14 cellular contexts compared by ENCODE assay signal in genomic region chr14:81454572-81455218, GRCh38. TPM values are rescaled to one million over a fixed set of nuclear protein-coding genes. Genes with fewer than 3 reads are reported as not detected.
A peak's percentile ranks its signal among the peaks of the same experiment; 100 is the strongest.
DNase-seq lines count a peak whose midpoint lies in the region; ATAC-seq, FAIRE-seq and TF ChIP-seq lines count a peak whose summit lies in the region.
"Had no signal": no experiment of that assay in that cellular context is flagged by ENCODE, and none has a peak within 500 bp of the region (broad histone marks: within the 10 kb centered on the region; RNA-seq: fewer than 3 reads in every experiment).

No MANE protein-coding gene starts in this region.

- H3K4me3 ChIP-seq in GM12878: no peak overlapping the region
- H3K4me3 ChIP-seq: cardiac muscle cell, prostate gland had no signal

- in situ Hi-C loops in GM12878 (cut with MboI): loop anchor here (5.0 kb wide), 1 partner anchor 182 kb away; no protein-coding TSS in a partner anchor

- no peak for TF ChIP-seq EP300 in GM12878 (IDR thresholded peaks at IDR 0.05; ENCODE audit: borderline replicate concordance in 1 of 2, control insufficient read depth in 1 of 2, low read depth in 2 of 2, low read length in 2 of 2)

- H2AFZ ChIP-seq in GM12878 (ENCODE audit: control insufficient read depth, low read depth, low read length): no peak overlapping the region

- CTCF ChIA-PET in GM12878 (lab: Yijun Ruan, JAX): interaction anchor here (0.7 to 10.2 kb wide), 11 partner anchors 10 to 520 kb away, joined by 3 to 195 read pairs (median 3); no protein-coding TSS in a partner anchor

- H4K20me1 ChIP-seq in GM12878 (ENCODE audit: control insufficient read depth, insufficient read depth): no peaks in the 10 kb centered on the region

- H3K4me2 ChIP-seq in GM12878 (ENCODE audit: control insufficient read depth, insufficient read depth): no peak overlapping the region

- H3K27me3 ChIP-seq in GM12878 (replicated peaks in 1 of 2; ENCODE audit: control insufficient read depth in 2 of 2, insufficient read depth in 2 of 2, low read length in 1 of 2): no peaks in the 10 kb centered on the region; a peak in 3 of 4 replicates
- H3K27me3 ChIP-seq: cardiac muscle cell had no signal

- peaks cover 3% of the 10 kb centered on the region; the same call in 1 of the 2 replicates for H3K4me1 ChIP-seq in GM12878 (ENCODE audit: control insufficient read depth, insufficient read depth, low read length)
- H3K4me1 ChIP-seq: prostate gland had no signal

- H3K79me2 ChIP-seq in GM12878 (ENCODE audit: control insufficient read depth, insufficient read depth, low read length): no peaks in the 10 kb centered on the region

- no peak for TF ChIP-seq RAD21 in GM12878 (IDR thresholded peaks at IDR 0.05; ENCODE audit: insufficient read depth, low read depth, low read length)

- no peaks in the 10 kb centered on the region for H3K9me3 ChIP-seq in GM12878 (replicated peaks; ENCODE audit: control insufficient read depth, insufficient read depth, low read length)
- H3K9me3 ChIP-seq: prostate gland had no signal

- no TSS peak for BruUV-seq in GM12878 (replicated peaks; lab: Mats Ljungman, UMichigan)

- WGBS in GM12878 (ENCODE audit: insufficient coverage, insufficient replicate concordance, low lambda C conversion rate, missing lambda C conversion rate): 40% methylated on average over 5 of the region's 5 CpGs

- H3K9ac ChIP-seq in GM12878 (ENCODE audit: control insufficient read depth, insufficient read depth, low read length): no peak overlapping the region

- intact Hi-C loops in GM12878 (cut with micrococcal nuclease; ENCODE audit: unreplicated experiment): no loop called here

- POLR2A ChIA-PET in GM12878 (lab: Charles Lee): no interaction called here

- no peak for FAIRE-seq in GM12878 (lab: Jason Lieb, UNC)
- FAIRE-seq: H54 had no signal

- no peaks in the 10 kb centered on the region for H3K36me3 ChIP-seq in GM12878 (ENCODE audit: control insufficient read depth in 2 of 2, insufficient read depth in 2 of 2, low read length in 1 of 2)
- H3K36me3 ChIP-seq: cardiac muscle cell, prostate gland had no signal

- ATAC-seq in GM18873 (IDR thresholded peaks at IDR 0.05; ENCODE audit: low FRiP score, unreplicated experiment) (peak; percentile 86), GM21515 (IDR thresholded peaks at IDR 0.05; ENCODE audit: unreplicated experiment) (peak; percentile 88), HG03045 (IDR thresholded peaks at IDR 0.05; ENCODE audit: unreplicated experiment) (peak; percentile 56), GM12878 (peak; percentile 76)

- RAD21 ChIA-PET in GM12878 (lab: Charles Lee; ENCODE audit: unreplicated experiment): interaction anchor here (1.5 to 8.5 kb wide), 3 partner anchors 9 to 275 kb away, joined by 3 to 79 read pairs (median 21); no protein-coding TSS in a partner anchor

- DNase-seq in GM12878 (ENCODE audit: low read depth, low spot score) (no peak), DMS153 treated with DMSO at 0.1 percent for 48 hours (lab: John Stamatoyannopoulos, UW; ENCODE audit: unreplicated experiment) (no peak), NCI-H2196 treated with DMSO at 0.1 percent for 48 hours (lab: John Stamatoyannopoulos, UW; ENCODE audit: unreplicated experiment) (no peak), GM03348 (ENCODE audit: low spot score) (no peak), NCI-H526 treated with DMSO at 0.1 percent for 48 hours (lab: John Stamatoyannopoulos, UW) (no peak)
- DNase-seq: activated CD4-positive, alpha-beta T cell treated with anti-CD3 and anti-CD28 coated beads for 48 hours; activated naive CD4-positive, alpha-beta T cell treated with anti-CD3 and anti-CD28 coated beads for 36 hours; NCI-H187 had no signal

- SMC1A ChIA-PET in GM12878 (lab: Charles Lee; ENCODE audit: uncharacterized antibody, unreplicated experiment): interaction anchor here (1.0 to 9.4 kb wide), 4 partner anchors 10 to 194 kb away, joined by 3 to 110 read pairs (median 10); no protein-coding TSS in a partner anchor

- TF ChIP-seq POLR2A in GM12878 (IDR thresholded peaks at IDR 0.05; ENCODE audit: low read depth, low read length): no peak

- TF ChIP-seq CTCF in GM12878 (IDR thresholded peaks at IDR 0.05 in 2 of 3, conservative IDR thresholded peaks at IDR 0.05 in 1 of 3; ENCODE audit: control insufficient read depth in 2 of 3, extremely low read depth in 1 of 3, insufficient read depth in 1 of 3, low read depth in 3 of 3, low read length in 3 of 3): no peak

- H3K27ac ChIP-seq in GM12878 (ENCODE audit: control insufficient read depth, insufficient read depth): no peak overlapping the region
- H3K27ac ChIP-seq: cardiac muscle cell, prostate gland had no signal

TF ChIP-seq in GM12878, 131 proteins besides CTCF, POLR2A, EP300 and RAD21:
- TF ChIP-seq TARDBP (IDR thresholded peaks at IDR 0.05; ENCODE audit: borderline replicate concordance) (no peak), NR2F1 (conservative IDR thresholded peaks at IDR 0.05) (peak; percentile 60), SPI1 (IDR thresholded peaks at IDR 0.05; ENCODE audit: borderline replicate concordance, insufficient read depth, low read depth, low read length) (peak; percentile 78; the same call in 1 of the 2 replicates), ATF2 (IDR thresholded peaks at IDR 0.05; ENCODE audit: low read length) (no peak), TBL1XR1 (IDR thresholded peaks at IDR 0.05; ENCODE audit: low read depth, low read length) (no peak), RUNX3 (IDR thresholded peaks at IDR 0.05; ENCODE audit: low read length) (peak; percentile 46), ZBED1 (IDR thresholded peaks at IDR 0.05; ENCODE audit: borderline replicate concordance) (no peak)

RNA-seq across cellular contexts. Expression of gene STON2, which starts 54.6 kb away (rescaled TPM):
- not detected in 2 replicates for total RNA-seq in GM12878 (2013; cell fraction: nucleolus; rRNA removed)
- not detected in 2 replicates for total RNA-seq in GM12878 (2014; rRNA removed)
- not detected in 2 replicates for total RNA-seq in GM12878 (2014; rRNA removed; fragmentation: Illumina TruSeq; extraction: Trizol)
- 0.13 and 0.29 TPM in 2 replicates for total RNA-seq in GM12878 (2021)
- polyA plus RNA-seq in GM12878 (2011; ENCODE audit: low read depth): 0.10 TPM
- polyA plus RNA-seq in GM12878 (2011; rRNA removed): not detected in 2 replicates
- polyA plus RNA-seq in GM12878 (2011; cell fraction: cytosol; rRNA removed): not detected in 2 replicates
- not detected in 2 replicates for polyA plus RNA-seq in GM12878 (2011; cell fraction: nucleus; rRNA removed)
- not detected in 2 replicates for polyA plus RNA-seq in GM12878 (2012)
- 0.03 TPM in 1 of 2 replicates, not detected in the other for polyA plus RNA-seq in GM12878 (2014; fragmentation: Illumina TruSeq; extraction: Trizol)
- under 1 TPM in 1 of 2 experiments, not detected in 1; 0.03 TPM for polyA plus RNA-seq in GM12878 (2014; fragmentation: Nextera tagmentation; extraction: Ambion mirVana)
- polyA plus RNA-seq in GM12878 (2014; rRNA removed): not detected in 2 replicates
- polyA plus RNA-seq in GM12878 (2016; fragmentation: Nextera tagmentation; extraction: Ambion mirVana): not detected
- polyA minus RNA-seq in GM12878 (2011; rRNA and poly(A)+ RNA removed): not detected in 2 replicates
- 1.2 TPM in 1 of 2 replicates, not detected in the other for polyA minus RNA-seq in GM12878 (2011; cell fraction: cytosol; rRNA and poly(A)+ RNA removed)
- not detected in 2 replicates for polyA minus RNA-seq in GM12878 (2011; cell fraction: nucleus; rRNA and poly(A)+ RNA removed)
